ENCODE assay signal across 14 cellular contexts in the genomic region with DNA sequence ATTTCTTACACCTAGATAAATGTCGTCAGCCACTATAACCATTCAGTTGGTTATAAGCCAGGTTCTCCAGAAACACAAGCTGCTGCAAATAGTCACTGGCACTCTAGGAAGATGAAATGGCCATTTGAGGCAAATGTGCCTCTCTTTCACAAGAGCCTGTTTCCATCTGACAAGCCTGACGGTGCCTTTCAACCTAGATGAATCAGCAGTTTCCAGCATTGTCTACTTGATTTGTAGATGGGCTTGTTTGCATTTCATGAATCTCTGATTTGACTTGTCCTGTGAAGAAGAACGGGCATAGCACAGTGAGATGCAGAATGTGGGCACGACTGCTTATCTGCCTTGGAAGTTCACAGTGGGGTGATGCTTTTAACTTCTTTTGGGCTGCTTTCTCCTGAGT.
A peak's percentile ranks its signal among the peaks of the same experiment; 100 is the strongest.
DNase-seq lines count a peak whose midpoint lies in the region; TF ChIP-seq lines count a peak whose summit lies in the region.
"Had no signal": no experiment of that assay in that cellular context is flagged by ENCODE, and none has a peak within 500 bp of the region (broad histone marks: within the 10 kb centered on the region; RNA-seq: fewer than 3 reads in every experiment).

No MANE protein-coding gene starts in this region.

- no peaks in the 10 kb centered on the region for H4K20me1 ChIP-seq in osteoblast (ENCODE audit: insufficient read depth, low read length)
- H4K20me1 ChIP-seq: BLaER1 had no signal

- no peak overlapping the region for H3K4me3 ChIP-seq in NB4 (ENCODE audit: low read depth, low read length)
- H3K4me3 ChIP-seq in mesodermal cell (ENCODE audit: extremely low read depth, insufficient read depth, low read length, poor library complexity, severe bottlenecking) = no peak overlapping the region
- no peak overlapping the region for H3K4me3 ChIP-seq in osteoblast (ENCODE audit: insufficient read depth, low read length)
- H3K4me3 ChIP-seq: BLaER1 had no signal

- WGBS in mesodermal cell (ENCODE audit: insufficient coverage in 2 of 2), 2 experiments = 65 to 82% methylated on average over 3 to 4 of the region's 4 CpGs

- H3K4me1 ChIP-seq in mesodermal cell (ENCODE audit: control insufficient read depth, insufficient read depth, low read length, poor library complexity, severe bottlenecking) = peaks cover 3% of the 10 kb centered on the region
- H3K4me1 ChIP-seq in osteoblast (ENCODE audit: insufficient read depth, low read length) = no peaks in the 10 kb centered on the region

- H3K27ac ChIP-seq in mesodermal cell (ENCODE audit: low read depth, low read length, severe bottlenecking) = peak overlapping the region; percentile 17
- H3K27ac ChIP-seq in osteoblast (ENCODE audit: low read depth, low read length) = no peak overlapping the region
- H3K27ac ChIP-seq: BLaER1 had no signal

- H3K36me3 ChIP-seq in mesodermal cell (ENCODE audit: control insufficient read depth, insufficient read depth, low read length) (no peaks in the 10 kb centered on the region), osteoblast (ENCODE audit: insufficient read depth, low read length) (no peaks in the 10 kb centered on the region)
- H3K36me3 ChIP-seq: BLaER1 had no signal

- no peak overlapping the region for H3K4me2 ChIP-seq in osteoblast (ENCODE audit: insufficient read depth, low read length)
- H3K4me2 ChIP-seq: BLaER1 had no signal

- H3K27me3 ChIP-seq in osteoblast (ENCODE audit: insufficient read depth, low read length) = no peaks in the 10 kb centered on the region
- H3K27me3 ChIP-seq: BLaER1 had no signal

- H3K9me3 ChIP-seq in mesodermal cell (ENCODE audit: control insufficient read depth, low read length) (no peaks in the 10 kb centered on the region), osteoblast (ENCODE audit: low read depth, low read length) (no peaks in the 10 kb centered on the region)
- H3K9me3 ChIP-seq: BLaER1 had no signal

- peak; percentile 28 for DNase-seq in GDM1 (lab: John Stamatoyannopoulos, UW)
- peak; percentile 14 for DNase-seq in NB4 (ENCODE audit: low read depth)
- peak; percentile 15 for DNase-seq in astrocyte of the hippocampus (ENCODE audit: low read depth, low spot score)
- no peak for DNase-seq in osteoblast (ENCODE audit: insufficient read length, low spot score, missing footprints)
- no peak for DNase-seq in activated T-cell treated with anti-CD3 and anti-CD28 coated beads, Interleukin-2, amount 50 U/mL, for 1 hour
- DNase-seq in NCI-H2081 treated with DMSO at 0.1 percent for 48 hours (lab: John Stamatoyannopoulos, UW) = no peak
- DNase-seq: activated B cell treated with CpG ODN at 0.5 μM for 24 hours, DMS79 treated with DMSO at 0.1 percent for 48 hours, GOT3, MV-4-11, posterior cingulate gyrus, substantia nigra had no signal

- TF ChIP-seq POLR2A in NB4 (IDR thresholded peaks at IDR 0.05; ENCODE audit: extremely low read depth, insufficient read length) = no peak

- H2AFZ ChIP-seq in osteoblast (ENCODE audit: low read length) = no peak overlapping the region

- no peak for TF ChIP-seq CTCF in NB4 (IDR thresholded peaks at IDR 0.05; ENCODE audit: low read depth, low read length)
- TF ChIP-seq CTCF in osteoblast (IDR thresholded peaks at IDR 0.05; ENCODE audit: extremely low read depth, low read depth, low read length) = no peak

- H3K79me2 ChIP-seq in osteoblast (ENCODE audit: insufficient read depth, low read length) = no peaks in the 10 kb centered on the region

Comparison
In these comparisons a context has a peak if more than half of its experiments do, and no peak if none do; other contexts are left out.
1. DNase-seq: peak in GDM1 (single experiment), NB4 (single experiment) and astrocyte of the hippocampus (single experiment); none in osteoblast (single experiment), activated T-cell treated with anti-CD3 and anti-CD28 coated beads, Interleukin-2, amount 50 U/mL, for 1 hour (single experiment) and NCI-H2081 treated with DMSO at 0.1 percent for 48 hours (single experiment).